In the genomic region with DNA sequence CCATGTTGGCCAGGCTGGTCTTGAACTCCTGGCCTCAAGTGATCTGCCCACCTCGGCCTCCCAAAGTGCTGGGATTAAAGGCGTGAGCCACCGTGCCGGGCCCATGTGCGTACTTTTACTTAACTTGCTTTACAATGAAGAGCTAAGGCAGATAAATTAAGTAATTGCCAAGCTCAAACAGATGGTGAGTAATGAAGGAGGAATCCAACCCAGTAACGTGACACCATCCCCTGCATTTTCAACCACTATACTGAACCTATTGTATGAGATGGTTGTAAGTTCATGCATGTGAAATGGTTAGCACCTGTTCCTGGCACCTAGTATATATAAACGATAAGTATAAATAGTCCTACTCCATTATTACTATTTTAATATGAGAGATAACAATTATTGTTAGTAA, we compare ENCODE assay signal across 18 cellular contexts.
DNase-seq lines count a peak whose midpoint lies in the region; ATAC-seq and TF ChIP-seq lines count a peak whose summit lies in the region.
"Had no signal": no experiment of that assay in that cellular context is flagged by ENCODE, and none has a peak within 500 bp of the region (broad histone marks: within the 10 kb centered on the region; RNA-seq: fewer than 3 reads in every experiment).

No MANE protein-coding gene starts in this region.

- TF ChIP-seq POLR2A in thyroid gland (IDR thresholded peaks at IDR 0.05) (no peak), gastrocnemius medialis (IDR thresholded peaks at IDR 0.05) (no peak)

- no peaks in the 10 kb centered on the region for H3K27me3 Mint-ChIP-seq in T-helper 17 cell
- no peaks in the 10 kb centered on the region; the same call in 1 of the 2 replicates for H3K27me3 Mint-ChIP-seq in H9 (ENCODE audit: low read depth)
- H3K27me3 Mint-ChIP-seq: activated CD8-positive, alpha-beta T cell treated with anti-CD3 and anti-CD28 coated beads for 36 hours had no signal

- no peak overlapping the region for H3K9ac ChIP-seq in H9 (ENCODE audit: extremely low read depth, insufficient read length, low read length)

- H2BK120ac ChIP-seq in H9 (ENCODE audit: low read depth, low read length, poor library complexity, severe bottlenecking) = no peak overlapping the region

- WGBS in thyroid gland, 2 donors = 89 to 91% methylated on average over 7 of the region's 7 CpGs
- no CpG with 5 or more reads among the region's 7 CpGs for WGBS in H9 (ENCODE audit: extremely low coverage, insufficient read length, low lambda C conversion rate)

- intact Hi-C loops in thyroid gland (cut with DNase I) (no loop called here), gastrocnemius medialis (cut with DNase I; ENCODE audit: low total_unique reads) (no loop called here)

- no peak overlapping the region for H3K4ac ChIP-seq in H9 (ENCODE audit: low read depth, low read length)

- H3K4me3 Mint-ChIP-seq in T-helper 17 cell (no peak overlapping the region), H9 (no peak overlapping the region)
- H3K4me3 Mint-ChIP-seq: activated CD8-positive, alpha-beta T cell treated with anti-CD3 and anti-CD28 coated beads for 36 hours; mesothelial cell of epicardium had no signal

- ATAC-seq in gastrocnemius medialis = no peak
- no peak for ATAC-seq in T-helper 17 cell
- ATAC-seq: activated CD8-positive, alpha-beta T cell treated with anti-CD3 and anti-CD28 coated beads for 36 hours had no signal

- H3T11ph ChIP-seq in H9 (ENCODE audit: low read length) = no peak overlapping the region

- H3K27ac ChIP-seq in thyroid gland (no peak overlapping the region), gastrocnemius medialis (no peak overlapping the region), H9 (ENCODE audit: insufficient read length, low read depth, low read length) (no peak overlapping the region)
- H3K27ac ChIP-seq: sigmoid colon, SK-N-MC, thoracic aorta, VCaP had no signal

- H3K36me3 ChIP-seq in kidney epithelial cell (ENCODE audit: control insufficient read depth, insufficient read depth, low read length) (no peaks in the 10 kb centered on the region), thyroid gland (no peaks in the 10 kb centered on the region), gastrocnemius medialis (no peaks in the 10 kb centered on the region)
- H3K36me3 ChIP-seq: BE2C, sigmoid colon, thoracic aorta had no signal

- H4K91ac ChIP-seq in H9 (ENCODE audit: insufficient read length, low read depth, low read length) = no peak overlapping the region

- H2BK12ac ChIP-seq in H9 (ENCODE audit: insufficient read length, low read depth, low read length) = no peak overlapping the region

- no peak overlapping the region for H3K14ac ChIP-seq in H9 (ENCODE audit: insufficient read depth, low read length)

- H3K4me1 ChIP-seq in thyroid gland (no peaks in the 10 kb centered on the region), gastrocnemius medialis (no peaks in the 10 kb centered on the region), H9 (ENCODE audit: insufficient read depth, low read length) (no peaks in the 10 kb centered on the region)
- H3K4me1 ChIP-seq: BE2C, sigmoid colon had no signal

- no peak overlapping the region for H3K56ac ChIP-seq in H9 (ENCODE audit: insufficient read length, low read depth, low read length)

- H4K20me1 ChIP-seq in H9 (ENCODE audit: control insufficient read depth, insufficient read depth, insufficient read length) = no peaks in the 10 kb centered on the region

- H3K79me2 ChIP-seq in H9 (ENCODE audit: insufficient read depth, low read length) = no peaks in the 10 kb centered on the region

- peak; percentile 1 for DNase-seq in Daoy (ENCODE audit: low read depth)
- peak; percentile 91 for DNase-seq in NCI-H2107 treated with DMSO at 0.1 percent for 48 hours (lab: John Stamatoyannopoulos, UW; ENCODE audit: unreplicated experiment)
- DNase-seq in T1000 (lab: John Stamatoyannopoulos, UW) = peak; percentile 19
- peak; percentile 28 for DNase-seq in kidney epithelial cell (ENCODE audit: low read depth)
- DNase-seq in thyroid gland = no peak
- DNase-seq in gastrocnemius medialis = no peak
- DNase-seq in T-helper 17 cell = no peak
- DNase-seq in H9 = no peak
- DNase-seq: activated CD8-positive, alpha-beta T cell treated with anti-CD3 and anti-CD28 coated beads for 36 hours; BE2C; cerebellar nuclear complex; Kasumi-1; NCI-H187 treated with DMSO at 0.1 percent for 48 hours; sigmoid colon had no signal

- peaks cover 79 to 85% of the 10 kb centered on the region in 2 experiments for H3K9me3 Mint-ChIP-seq in H9

- H2AK5ac ChIP-seq in H9 (ENCODE audit: insufficient read length, low read length) = no peak overlapping the region

- no peak overlapping the region for H2BK20ac ChIP-seq in H9 (ENCODE audit: low read depth, low read length, poor library complexity, severe bottlenecking)

- H3K23ac ChIP-seq in H9 (ENCODE audit: insufficient read length, low read depth, low read length) = no peak overlapping the region

- no peak overlapping the region for H2BK5ac ChIP-seq in H9 (ENCODE audit: insufficient read length, low read length)

- H3K36me3 Mint-ChIP-seq in T-helper 17 cell (ENCODE audit: low read depth) = no peaks in the 10 kb centered on the region
- H3K36me3 Mint-ChIP-seq in H9 (ENCODE audit: insufficient read depth in 1 of 3, low read depth in 3 of 3) = peaks cover 0 to 23% (median 2%) of the 10 kb centered on the region in 3 experiments; a peak in 4 of 7 replicates
- H3K36me3 Mint-ChIP-seq: mesothelial cell of epicardium had no signal

- H3K23me2 ChIP-seq in H9 (ENCODE audit: insufficient read length, low read depth, low read length, poor library complexity, severe bottlenecking) = no peaks in the 10 kb centered on the region

- H3K9me3 ChIP-seq in thyroid gland (no peaks in the 10 kb centered on the region), gastrocnemius medialis (no peaks in the 10 kb centered on the region), T-helper 17 cell (ENCODE audit: control insufficient read depth, low read length, poor library complexity, severe bottlenecking) (no peaks in the 10 kb centered on the region), H9 (ENCODE audit: control insufficient read depth, low read depth, low read length) (peaks cover 58% of the 10 kb centered on the region)
- H3K9me3 ChIP-seq: BE2C, sigmoid colon, thoracic aorta had no signal

- H3K27me3 ChIP-seq in kidney epithelial cell (ENCODE audit: control insufficient read depth, insufficient read depth, low read length) (no peaks in the 10 kb centered on the region), thyroid gland (no peaks in the 10 kb centered on the region), gastrocnemius medialis (no peaks in the 10 kb centered on the region), H9 (ENCODE audit: insufficient read depth, low read length) (no peaks in the 10 kb centered on the region)
- H3K27me3 ChIP-seq: BE2C, sigmoid colon had no signal

- H3K18ac ChIP-seq in H9 (ENCODE audit: insufficient read length, low read depth, low read length) = no peak overlapping the region

- H3K79me1 ChIP-seq in H9 (ENCODE audit: insufficient read depth, low read depth, low read length, poor library complexity, severe bottlenecking) = no peaks in the 10 kb centered on the region

- H3K4me1 Mint-ChIP-seq in T-helper 17 cell (no peaks in the 10 kb centered on the region), H9 (no peaks in the 10 kb centered on the region)
- H3K4me1 Mint-ChIP-seq: mesothelial cell of epicardium had no signal

- H3K4me2 ChIP-seq in H9 (ENCODE audit: insufficient read depth, insufficient read length, low read length) = no peak overlapping the region

- H2AFZ ChIP-seq in H9 (ENCODE audit: low read length) = no peak overlapping the region

- H4K8ac ChIP-seq in H9 (replicated peaks; ENCODE audit: insufficient read length, low read depth, low read length) = no peak overlapping the region

- no peak overlapping the region for H4K5ac ChIP-seq in H9 (ENCODE audit: insufficient read length, low read depth, low read length)

- H2BK15ac ChIP-seq in H9 (ENCODE audit: low read depth, low read length) = no peak overlapping the region

- no peak overlapping the region for H3K4me3 ChIP-seq in kidney epithelial cell (ENCODE audit: low read depth, low read length)
- no peak overlapping the region for H3K4me3 ChIP-seq in thyroid gland (replicated peaks in 1 of 3)
- no peak overlapping the region for H3K4me3 ChIP-seq in gastrocnemius medialis
- H3K4me3 ChIP-seq: sigmoid colon, SK-N-MC, thoracic aorta had no signal

- no peak overlapping the region for H3K27ac Mint-ChIP-seq in T-helper 17 cell
- H3K27ac Mint-ChIP-seq in H9 = no peak overlapping the region
- H3K27ac Mint-ChIP-seq: activated CD8-positive, alpha-beta T cell treated with anti-CD3 and anti-CD28 coated beads for 36 hours; mesothelial cell of epicardium had no signal

- in situ Hi-C loops in gastrocnemius medialis (cut with MboI; ENCODE audit: low sequenced_read_pairs in 4 of 4) = no loop called here

- TF ChIP-seq CTCF in kidney epithelial cell (IDR thresholded peaks at IDR 0.05; ENCODE audit: insufficient read depth, low read length, poor library complexity, severe bottlenecking) (no peak), thyroid gland (IDR thresholded peaks at IDR 0.05) (no peak), gastrocnemius medialis (IDR thresholded peaks at IDR 0.05 in 4 of 5, conservative IDR thresholded peaks at IDR 0.05 in 1 of 5) (no peak), H9 (conservative IDR thresholded peaks at IDR 0.05) (no peak)

Comparison
In these comparisons a context has a peak if more than half of its experiments do, and no peak if none do; other contexts are left out.
1. DNase-seq: peak in Daoy (single experiment), NCI-H2107 treated with DMSO at 0.1 percent for 48 hours (single experiment), T1000 (single experiment) and kidney epithelial cell (single experiment); none in thyroid gland (0 of 2), gastrocnemius medialis (0 of 2), T-helper 17 cell (0 of 3) and H9 (single experiment).